Comparison of ENCODE assay signal across 8 cellular contexts in genomic region chr2:32627441-32627900, GRCh38. TPM values are rescaled to one million over a fixed set of nuclear protein-coding genes. Genes with fewer than 3 reads are reported as not detected.
DNase-seq lines count a peak whose midpoint lies in the region; ATAC-seq and TF ChIP-seq lines count a peak whose summit lies in the region.

No MANE protein-coding gene starts in this region.

- peaks cover 16% of the 10 kb centered on the region for H3K36me3 Mint-ChIP-seq in CD4-positive, CD25-positive, alpha-beta regulatory T cell
- peaks cover 8% of the 10 kb centered on the region for H3K36me3 Mint-ChIP-seq in activated CD4-positive, alpha-beta memory T cell treated with anti-CD3 and anti-CD28 coated beads for 36 hours

- H3K27me3 Mint-ChIP-seq in CD4-positive, CD25-positive, alpha-beta regulatory T cell: no peaks in the 10 kb centered on the region
- no peaks in the 10 kb centered on the region for H3K27me3 Mint-ChIP-seq in activated CD4-positive, alpha-beta memory T cell treated with anti-CD3 and anti-CD28 coated beads for 36 hours

- TF ChIP-seq CTCF in foreskin fibroblast (IDR thresholded peaks at IDR 0.05; ENCODE audit: low read depth, low read length) (peak; percentile 30), neutrophil (IDR thresholded peaks at IDR 0.05) (no peak)

- peaks cover 0 to 2% (median 0%) of the 10 kb centered on the region in 7 donors for H3K9me3 Mint-ChIP-seq in CD4-positive, CD25-positive, alpha-beta regulatory T cell
- H3K9me3 Mint-ChIP-seq in activated CD4-positive, alpha-beta memory T cell treated with anti-CD3 and anti-CD28 coated beads for 36 hours: no peaks in the 10 kb centered on the region

- peaks cover 19 to 41% (median 29%) of the 10 kb centered on the region in 4 donors for H3K4me1 Mint-ChIP-seq in CD4-positive, CD25-positive, alpha-beta regulatory T cell
- peaks cover 29% of the 10 kb centered on the region for H3K4me1 Mint-ChIP-seq in activated CD4-positive, alpha-beta memory T cell treated with anti-CD3 and anti-CD28 coated beads for 36 hours (ENCODE audit: low read depth)

- no peaks in the 10 kb centered on the region for H3K27me3 ChIP-seq in CD4-positive, CD25-positive, alpha-beta regulatory T cell (ENCODE audit: control insufficient read depth, insufficient read depth, low read length)
- H3K27me3 ChIP-seq in neutrophil: no peaks in the 10 kb centered on the region

- CTCF ChIA-PET in activated CD4-positive, alpha-beta memory T cell treated with anti-CD3 and anti-CD28 coated beads for 36 hours (lab: Charles Lee): interaction anchor here (1.0 kb wide), 1 partner anchor 73 kb away, joined by 3 read pairs; no protein-coding TSS in a partner anchor

- intact Hi-C loops in activated CD4-positive, alpha-beta memory T cell treated with anti-CD3 and anti-CD28 coated beads for 36 hours (cut with micrococcal nuclease): loop anchor here (1.0 to 5.0 kb wide), 5 partner anchors 35 to 970 kb away; partner anchors contain the start of genes BIRC6, FAM98A and SPAST

- peaks cover 13% of the 10 kb centered on the region for H3K36me3 ChIP-seq in CD4-positive, CD25-positive, alpha-beta regulatory T cell (ENCODE audit: control insufficient read depth, insufficient read depth, low read length)
- H3K36me3 ChIP-seq in neutrophil: peaks cover under 1% of the 10 kb centered on the region

- H3K27ac Mint-ChIP-seq in CD4-positive, CD25-positive, alpha-beta regulatory T cell: peak overlapping the region; percentile 88 to 96 (median 90)
- peak overlapping the region; percentile 84 for H3K27ac Mint-ChIP-seq in activated CD4-positive, alpha-beta memory T cell treated with anti-CD3 and anti-CD28 coated beads for 36 hours

- POLR2A ChIA-PET in activated CD4-positive, alpha-beta memory T cell treated with anti-CD3 and anti-CD28 coated beads for 36 hours (lab: Charles Lee): interaction anchor here (0.6 to 1.0 kb wide), 3 partner anchors 11 to 972 kb away, joined by 3 read pairs; partner anchors contain the start of genes FAM98A and YIPF4

- peaks cover 11% of the 10 kb centered on the region for H3K4me1 ChIP-seq in CD4-positive, CD25-positive, alpha-beta regulatory T cell (ENCODE audit: control insufficient read depth, insufficient read depth, low read length, poor library complexity, severe bottlenecking)
- peaks cover 13 to 19% of the 10 kb centered on the region in 2 experiments for H3K4me1 ChIP-seq in neutrophil (ENCODE audit: control insufficient read depth in 1 of 2, insufficient read depth in 1 of 2, low read depth in 1 of 2, low read length in 1 of 2)

- H3K4me3 Mint-ChIP-seq in CD4-positive, CD25-positive, alpha-beta regulatory T cell: peak overlapping the region; percentile 94 to 99 (median 96)
- H3K4me3 Mint-ChIP-seq in activated CD4-positive, alpha-beta memory T cell treated with anti-CD3 and anti-CD28 coated beads for 36 hours: peak overlapping the region; percentile 87

- ATAC-seq in CD4-positive, CD25-positive, alpha-beta regulatory T cell (ENCODE audit: low read depth in 2 of 2): peak; percentile 11 to 16
- ATAC-seq in GM19395 (IDR thresholded peaks at IDR 0.05; ENCODE audit: unreplicated experiment): peak; percentile 54
- peak; percentile 22 for ATAC-seq in HG03442 (IDR thresholded peaks at IDR 0.05; ENCODE audit: unreplicated experiment)

- no peaks in the 10 kb centered on the region for H3K9me3 ChIP-seq in CD4-positive, CD25-positive, alpha-beta regulatory T cell (ENCODE audit: control insufficient read depth in 2 of 2, low read length in 2 of 2)
- no peaks in the 10 kb centered on the region for H3K9me3 ChIP-seq in neutrophil

- H3K4me3 ChIP-seq in CD4-positive, CD25-positive, alpha-beta regulatory T cell (ENCODE audit: low read depth, low read length): peak overlapping the region; percentile 96
- H3K4me3 ChIP-seq in foreskin fibroblast (ENCODE audit: low read depth in 1 of 2, low read length in 2 of 2): peak overlapping the region; percentile 82 to 100
- peak overlapping the region; percentile 65 to 86 for H3K4me3 ChIP-seq in neutrophil (ENCODE audit: low read depth in 1 of 2, low read length in 1 of 2)

- peak overlapping the region; percentile 34 for H3K27ac ChIP-seq in CD4-positive, CD25-positive, alpha-beta regulatory T cell (ENCODE audit: insufficient read depth, low read length, poor library complexity, severe bottlenecking)
- H3K27ac ChIP-seq in neutrophil: peak overlapping the region; percentile 66

- no peak for DNase-seq in CD4-positive, CD25-positive, alpha-beta regulatory T cell
- peak; percentile 68 for DNase-seq in activated CD4-positive, alpha-beta memory T cell treated with anti-CD3 and anti-CD28 coated beads for 36 hours
- DNase-seq in foreskin fibroblast: peak; percentile 61 to 81
- DNase-seq in KG1 (lab: John Stamatoyannopoulos, UW): no peak
- DNase-seq in globus pallidus (ENCODE audit: low spot score): no peak

RNA-seq across cellular contexts. Expression of gene TTC27, which starts 0.4 kb away (rescaled TPM):
- 19.9 TPM for total RNA-seq in CD4-positive, CD25-positive, alpha-beta regulatory T cell
- polyA plus RNA-seq in CD4-positive, CD25-positive, alpha-beta regulatory T cell: 10 to 100 TPM; 18.6 to 25.5 (median 24.5) TPM
- total RNA-seq in activated CD4-positive, alpha-beta memory T cell treated with anti-CD3 and anti-CD28 coated beads for 36 hours: 10 to 100 TPM; 27.9 to 29.8 TPM

Comparison
In these comparisons a context has a peak if more than half of its experiments do, and no peak if none do; other contexts are left out.
1. DNase-seq: peak in activated CD4-positive, alpha-beta memory T cell treated with anti-CD3 and anti-CD28 coated beads for 36 hours (single experiment) and foreskin fibroblast (2 of 2); none in CD4-positive, CD25-positive, alpha-beta regulatory T cell (0 of 3), KG1 (single experiment) and globus pallidus (single experiment).
2. Peak in every context shown above with its lines, with median percentiles within 50 percentile points of each other: ATAC-seq and H3K4me3 ChIP-seq.